ENCODE assay signal across 1 cellular context in the genomic region with DNA sequence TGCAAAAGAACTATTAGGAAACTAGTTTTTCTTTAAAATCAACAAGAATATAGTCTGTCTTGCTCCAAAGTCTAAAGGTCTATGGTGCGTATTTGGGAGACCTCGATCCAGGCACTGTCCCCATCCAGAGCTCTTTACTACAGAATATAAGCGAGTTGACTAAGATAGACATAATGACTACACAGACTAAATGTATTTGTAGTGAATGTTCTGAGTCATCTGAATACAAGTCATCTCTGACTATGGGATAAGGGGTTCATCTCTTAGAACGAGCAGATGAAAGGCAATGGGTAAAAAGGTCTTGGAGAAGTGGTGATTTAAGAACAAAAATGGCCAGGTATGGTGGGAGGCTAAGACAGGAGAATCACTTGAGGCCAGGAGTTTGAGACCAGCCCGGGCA.
TF ChIP-seq lines count a peak whose summit lies in the region.

No MANE protein-coding gene starts in this region.

TF ChIP-seq in endothelial cell of umbilical vein, 7 proteins besides CTCF, POLR2A, EP300 and RAD21:
- TF ChIP-seq POLR2AphosphoS5 (IDR thresholded peaks at IDR 0.05; ENCODE audit: insufficient read depth, low read depth, low read length) (no peak), EZH2 (IDR thresholded peaks at IDR 0.05; ENCODE audit: borderline replicate concordance, low read depth, low read length, severe bottlenecking) (no peak), FOS (IDR thresholded peaks at IDR 0.05; ENCODE audit: borderline replicate concordance, insufficient read depth, low read length) (no peak), GATA2 (IDR thresholded peaks at IDR 0.05; ENCODE audit: insufficient read depth, insufficient read length, low read depth, low read length) (no peak), JUN (IDR thresholded peaks at IDR 0.05; ENCODE audit: borderline replicate concordance, insufficient read depth, insufficient read length, low read depth) (no peak), MYC (IDR thresholded peaks at IDR 0.05; ENCODE audit: low read depth, low read length) (no peak)
- TF ChIP-seq, protein P1, sequence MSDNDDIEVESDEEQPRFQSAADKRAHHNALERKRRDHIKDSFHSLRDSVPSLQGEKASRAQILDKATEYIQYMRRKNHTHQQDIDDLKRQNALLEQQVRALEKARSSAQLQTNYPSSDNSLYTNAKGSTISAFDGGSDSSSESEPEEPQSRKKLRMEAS (IDR thresholded peaks at IDR 0.05; ENCODE audit: insufficient read depth, insufficient read length) = no peak
